2 cellular contexts compared by ENCODE assay signal in genomic region chr17:61149862-61150362, GRCh38.
TF ChIP-seq lines count a peak whose summit lies in the region.

No MANE protein-coding gene starts in this region.

TF ChIP-seq in GM23338, 12 proteins besides CTCF, POLR2A, EP300 and RAD21:
- TF ChIP-seq, protein P1, sequence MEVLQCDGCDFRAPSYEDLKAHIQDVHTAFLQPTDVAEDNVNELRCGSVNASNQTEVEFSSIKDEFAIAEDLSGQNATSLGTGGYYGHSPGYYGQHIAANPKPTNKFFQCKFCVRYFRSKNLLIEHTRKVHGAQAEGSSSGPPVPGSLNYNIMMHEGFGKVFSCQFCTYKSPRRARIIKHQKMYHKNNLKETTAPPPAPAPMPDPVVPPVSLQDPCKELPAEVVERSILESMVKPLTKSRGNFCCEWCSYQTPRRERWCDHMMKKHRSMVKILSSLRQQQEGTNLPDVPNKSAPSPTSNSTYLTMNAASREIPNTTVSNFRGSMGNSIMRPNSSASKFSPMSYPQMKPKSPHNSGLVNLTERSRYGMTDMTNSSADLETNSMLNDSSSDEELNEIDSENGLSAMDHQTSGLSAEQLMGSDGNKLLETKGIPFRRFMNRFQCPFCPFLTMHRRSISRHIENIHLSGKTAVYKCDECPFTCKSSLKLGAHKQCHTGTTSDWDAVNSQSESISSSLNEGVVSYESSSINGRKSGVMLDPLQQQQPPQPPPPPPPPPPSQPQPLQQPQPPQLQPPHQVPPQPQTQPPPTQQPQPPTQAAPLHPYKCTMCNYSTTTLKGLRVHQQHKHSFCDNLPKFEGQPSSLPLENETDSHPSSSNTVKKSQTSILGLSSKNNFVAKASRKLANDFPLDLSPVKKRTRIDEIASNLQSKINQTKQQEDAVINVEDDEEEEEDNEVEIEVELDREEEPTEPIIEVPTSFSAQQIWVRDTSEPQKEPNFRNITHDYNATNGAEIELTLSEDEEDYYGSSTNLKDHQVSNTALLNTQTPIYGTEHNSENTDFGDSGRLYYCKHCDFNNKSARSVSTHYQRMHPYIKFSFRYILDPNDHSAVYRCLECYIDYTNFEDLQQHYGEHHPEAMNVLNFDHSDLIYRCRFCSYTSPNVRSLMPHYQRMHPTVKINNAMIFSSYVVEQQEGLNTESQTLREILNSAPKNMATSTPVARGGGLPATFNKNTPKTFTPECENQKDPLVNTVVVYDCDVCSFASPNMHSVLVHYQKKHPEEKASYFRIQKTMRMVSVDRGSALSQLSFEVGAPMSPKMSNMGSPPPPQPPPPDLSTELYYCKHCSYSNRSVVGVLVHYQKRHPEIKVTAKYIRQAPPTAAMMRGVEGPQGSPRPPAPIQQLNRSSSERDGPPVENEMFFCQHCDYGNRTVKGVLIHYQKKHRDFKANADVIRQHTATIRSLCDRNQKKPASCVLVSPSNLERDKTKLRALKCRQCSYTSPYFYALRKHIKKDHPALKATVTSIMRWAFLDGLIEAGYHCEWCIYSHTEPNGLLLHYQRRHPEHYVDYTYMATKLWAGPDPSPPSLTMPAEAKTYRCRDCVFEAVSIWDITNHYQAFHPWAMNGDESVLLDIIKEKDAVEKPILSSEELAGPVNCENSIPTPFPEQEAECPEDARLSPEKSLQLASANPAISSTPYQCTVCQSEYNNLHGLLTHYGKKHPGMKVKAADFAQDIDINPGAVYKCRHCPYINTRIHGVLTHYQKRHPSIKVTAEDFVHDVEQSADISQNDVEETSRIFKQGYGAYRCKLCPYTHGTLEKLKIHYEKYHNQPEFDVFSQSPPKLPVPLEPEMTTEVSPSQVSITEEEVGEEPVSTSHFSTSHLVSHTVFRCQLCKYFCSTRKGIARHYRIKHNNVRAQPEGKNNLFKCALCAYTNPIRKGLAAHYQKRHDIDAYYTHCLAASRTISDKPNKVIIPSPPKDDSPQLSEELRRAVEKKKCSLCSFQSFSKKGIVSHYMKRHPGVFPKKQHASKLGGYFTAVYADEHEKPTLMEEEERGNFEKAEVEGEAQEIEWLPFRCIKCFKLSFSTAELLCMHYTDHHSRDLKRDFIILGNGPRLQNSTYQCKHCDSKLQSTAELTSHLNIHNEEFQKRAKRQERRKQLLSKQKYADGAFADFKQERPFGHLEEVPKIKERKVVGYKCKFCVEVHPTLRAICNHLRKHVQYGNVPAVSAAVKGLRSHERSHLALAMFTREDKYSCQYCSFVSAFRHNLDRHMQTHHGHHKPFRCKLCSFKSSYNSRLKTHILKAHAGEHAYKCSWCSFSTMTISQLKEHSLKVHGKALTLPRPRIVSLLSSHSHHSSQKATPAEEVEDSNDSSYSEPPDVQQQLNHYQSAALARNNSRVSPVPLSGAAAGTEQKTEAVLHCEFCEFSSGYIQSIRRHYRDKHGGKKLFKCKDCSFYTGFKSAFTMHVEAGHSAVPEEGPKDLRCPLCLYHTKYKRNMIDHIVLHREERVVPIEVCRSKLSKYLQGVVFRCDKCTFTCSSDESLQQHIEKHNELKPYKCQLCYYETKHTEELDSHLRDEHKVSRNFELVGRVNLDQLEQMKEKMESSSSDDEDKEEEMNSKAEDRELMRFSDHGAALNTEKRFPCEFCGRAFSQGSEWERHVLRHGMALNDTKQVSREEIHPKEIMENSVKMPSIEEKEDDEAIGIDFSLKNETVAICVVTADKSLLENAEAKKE (CRISPR knock-in tag; IDR thresholded peaks at IDR 0.05): no peak
- no peak for TF ChIP-seq POLR2AphosphoS5 (IDR thresholded peaks at IDR 0.05; ENCODE audit: low read depth)
- no peak for TF ChIP-seq CREB1 (CRISPR knock-in tag; IDR thresholded peaks at IDR 0.05; ENCODE audit: low read depth)
- no peak for TF ChIP-seq EZH2 (IDR thresholded peaks at IDR 0.05; ENCODE audit: low read depth, unreplicated experiment)
- TF ChIP-seq EZH2phosphoT487 (IDR thresholded peaks at IDR 0.05; ENCODE audit: unreplicated experiment): no peak
- TF ChIP-seq, protein P2, sequence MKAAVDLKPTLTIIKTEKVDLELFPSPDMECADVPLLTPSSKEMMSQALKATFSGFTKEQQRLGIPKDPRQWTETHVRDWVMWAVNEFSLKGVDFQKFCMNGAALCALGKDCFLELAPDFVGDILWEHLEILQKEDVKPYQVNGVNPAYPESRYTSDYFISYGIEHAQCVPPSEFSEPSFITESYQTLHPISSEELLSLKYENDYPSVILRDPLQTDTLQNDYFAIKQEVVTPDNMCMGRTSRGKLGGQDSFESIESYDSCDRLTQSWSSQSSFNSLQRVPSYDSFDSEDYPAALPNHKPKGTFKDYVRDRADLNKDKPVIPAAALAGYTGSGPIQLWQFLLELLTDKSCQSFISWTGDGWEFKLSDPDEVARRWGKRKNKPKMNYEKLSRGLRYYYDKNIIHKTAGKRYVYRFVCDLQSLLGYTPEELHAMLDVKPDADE (IDR thresholded peaks at IDR 0.05): no peak
- TF ChIP-seq STAT1 (IDR thresholded peaks at IDR 0.05; ENCODE audit: unreplicated experiment): no peak
- no peak for TF ChIP-seq ZNF114 (CRISPR knock-in tag; IDR thresholded peaks at IDR 0.05)
- TF ChIP-seq JUNB (IDR thresholded peaks at IDR 0.05; ENCODE audit: unreplicated experiment): no peak
- TF ChIP-seq REST (IDR thresholded peaks at IDR 0.05; ENCODE audit: unreplicated experiment): no peak
- TF ChIP-seq NANOG (IDR thresholded peaks at IDR 0.05; ENCODE audit: borderline replicate concordance): no peak
- TF ChIP-seq ZNF331 (CRISPR knock-in tag; IDR thresholded peaks at IDR 0.05; ENCODE audit: low read depth): no peak

TF ChIP-seq in SK-N-SH treated with all-trans-retinoic acid at 6 μM for 48 hours, 23 proteins besides CTCF, POLR2A, EP300 and RAD21 (continued from another document):
- TF ChIP-seq, protein P3, sequence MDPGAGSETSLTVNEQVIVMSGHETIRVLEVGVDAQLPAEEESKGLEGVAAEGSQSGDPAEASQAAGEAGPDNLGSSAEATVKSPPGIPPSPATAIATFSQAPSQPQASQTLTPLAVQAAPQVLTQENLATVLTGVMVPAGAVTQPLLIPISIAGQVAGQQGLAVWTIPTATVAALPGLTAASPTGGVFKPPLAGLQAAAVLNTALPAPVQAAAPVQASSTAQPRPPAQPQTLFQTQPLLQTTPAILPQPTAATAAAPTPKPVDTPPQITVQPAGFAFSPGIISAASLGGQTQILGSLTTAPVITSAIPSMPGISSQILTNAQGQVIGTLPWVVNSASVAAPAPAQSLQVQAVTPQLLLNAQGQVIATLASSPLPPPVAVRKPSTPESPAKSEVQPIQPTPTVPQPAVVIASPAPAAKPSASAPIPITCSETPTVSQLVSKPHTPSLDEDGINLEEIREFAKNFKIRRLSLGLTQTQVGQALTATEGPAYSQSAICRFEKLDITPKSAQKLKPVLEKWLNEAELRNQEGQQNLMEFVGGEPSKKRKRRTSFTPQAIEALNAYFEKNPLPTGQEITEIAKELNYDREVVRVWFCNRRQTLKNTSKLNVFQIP (CRISPR knock-in tag; IDR thresholded peaks at IDR 0.05; ENCODE audit: borderline replicate concordance, low read depth): no peak
- TF ChIP-seq ZNF565 (CRISPR knock-in tag; conservative IDR thresholded peaks at IDR 0.05; ENCODE audit: low read depth) (0 out of 2 replicates have a peak, but pooled peaks have one; percentile 26), ZNF70 (CRISPR knock-in tag; IDR thresholded peaks at IDR 0.05) (0 out of 2 replicates have a peak, but pooled peaks have one; percentile 8), BACH2 (CRISPR knock-in tag; IDR thresholded peaks at IDR 0.05; ENCODE audit: borderline replicate concordance) (no peak), TOX (CRISPR knock-in tag; IDR thresholded peaks at IDR 0.05; ENCODE audit: borderline replicate concordance) (no peak)
TF ChIP-seq in SK-N-SH treated with all-trans-retinoic acid at 6 μM for 48 hours: peak in this region for 5.
